Comparison of ENCODE assay signal across 1 cellular context in genomic region chr11:45105233-45105992, GRCh38.
TF ChIP-seq lines count a peak whose summit lies in the region.

No MANE protein-coding gene starts in this region.

TF ChIP-seq in IMR-90, 13 proteins besides CTCF, POLR2A, EP300 and RAD21:
- TF ChIP-seq MAZ (IDR thresholded peaks at IDR 0.05; ENCODE audit: borderline replicate concordance, low read depth, low read length) (peak; percentile 66; the same call in 1 of the 2 replicates), RFX5 (IDR thresholded peaks at IDR 0.05; ENCODE audit: low read depth, low read length) (no peak), MAFK (IDR thresholded peaks at IDR 0.05; ENCODE audit: low read depth, low read length) (no peak), BHLHE40 (IDR thresholded peaks at IDR 0.05; ENCODE audit: low read depth, low read length) (no peak), SMC3 (IDR thresholded peaks at IDR 0.05; ENCODE audit: low read depth, low read length) (peak; percentile 92)
